In the genomic region with DNA sequence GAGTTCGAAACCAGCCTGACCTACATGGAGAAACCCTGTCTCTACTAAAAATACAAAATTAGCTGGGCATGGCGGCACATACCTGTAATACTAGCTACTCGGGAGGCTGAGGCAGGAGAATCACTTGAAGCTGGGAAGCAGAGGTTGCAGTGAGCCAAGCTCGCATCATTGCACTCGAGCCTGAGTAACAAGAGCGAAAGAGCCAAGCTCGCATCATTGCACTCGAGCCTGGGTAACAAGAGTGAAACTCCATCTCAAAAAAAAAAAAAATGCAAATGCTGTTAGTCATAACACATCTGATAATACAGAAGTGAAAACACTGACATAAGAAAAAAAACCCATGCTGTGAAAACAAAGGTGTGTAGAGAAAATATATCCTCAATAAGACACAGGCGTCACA, we compare ENCODE assay signal across 8 cellular contexts.
A peak's percentile ranks its signal among the peaks of the same experiment; 100 is the strongest.
DNase-seq lines count a peak whose midpoint lies in the region; ATAC-seq and TF ChIP-seq lines count a peak whose summit lies in the region.
"Not testable (repeated sequence)": the region's sequence is repeated elsewhere in the genome, so short reads cannot be mapped to it uniquely, and the experiment has no call there.

No MANE protein-coding gene starts in this region.

- ATAC-seq in GM18858 (IDR thresholded peaks at IDR 0.05; ENCODE audit: unreplicated experiment) (peak; percentile 99), GM19468 (IDR thresholded peaks at IDR 0.05; ENCODE audit: extremely low read depth, unreplicated experiment) (peak; percentile 99), HG02642 (IDR thresholded peaks at IDR 0.05; ENCODE audit: poor library complexity, unreplicated experiment) (peak; percentile 99), HG03108 (IDR thresholded peaks at IDR 0.05; ENCODE audit: unreplicated experiment) (peak; percentile 99), mucosa of descending colon (peak; percentile 78)
- ATAC-seq in activated T-cell treated with anti-CD3 and anti-CD28 coated beads, Interleukin-2, amount 50 U/mL, for 4 hours: peak; percentile 58 to 70

- H3K9me3 ChIP-seq in mucosa of descending colon: not testable (repeated sequence)

- H3K27ac ChIP-seq in C4-2B: peak overlapping the region; percentile 23; the same call in 1 of the 2 replicates

- H3K4me1 Mint-ChIP-seq in activated T-cell treated with anti-CD3 and anti-CD28 coated beads, Interleukin-2, amount 50 U/mL, for 4 hours (ENCODE audit: low read depth): not testable (repeated sequence)

- H3K9me3 Mint-ChIP-seq in activated T-cell treated with anti-CD3 and anti-CD28 coated beads, Interleukin-2, amount 50 U/mL, for 4 hours: not testable (repeated sequence)

- not testable (repeated sequence) for H3K36me3 ChIP-seq in mucosa of descending colon (ENCODE audit: low read depth)

- not testable (repeated sequence) for H3K27me3 Mint-ChIP-seq in activated T-cell treated with anti-CD3 and anti-CD28 coated beads, Interleukin-2, amount 50 U/mL, for 4 hours (ENCODE audit: low read depth)

- peak; percentile 13 for DNase-seq in M059J (ENCODE audit: low read depth)
- DNase-seq in activated T-cell treated with anti-CD3 and anti-CD28 coated beads, Interleukin-2, amount 50 U/mL, for 4 hours: not testable (repeated sequence)
- peak in 1 of 3 donors; percentile 50 for DNase-seq in mucosa of descending colon

- H3K4me3 ChIP-seq in mucosa of descending colon: not testable (repeated sequence)

- not testable (repeated sequence) for H3K4me1 ChIP-seq in mucosa of descending colon (ENCODE audit: low read depth)

- H3K4me3 Mint-ChIP-seq in activated T-cell treated with anti-CD3 and anti-CD28 coated beads, Interleukin-2, amount 50 U/mL, for 4 hours: not testable (repeated sequence)

- intact Hi-C loops in mucosa of descending colon (cut with DNase I, micrococcal nuclease): not testable (repeated sequence)

- not testable (repeated sequence) for TF ChIP-seq CTCF in C4-2B (conservative IDR thresholded peaks at IDR 0.05); mucosa of descending colon (IDR thresholded peaks at IDR 0.05)

- H3K36me3 Mint-ChIP-seq in activated T-cell treated with anti-CD3 and anti-CD28 coated beads, Interleukin-2, amount 50 U/mL, for 4 hours (ENCODE audit: insufficient read depth): not testable (repeated sequence)
